1 cellular context compared by ENCODE assay signal in genomic region chr17:75034236-75034908, GRCh38.
TF ChIP-seq lines count a peak whose summit lies in the region.

No MANE protein-coding gene starts in this region.

TF ChIP-seq in K562, 482 proteins besides CTCF, POLR2A, EP300 and RAD21 (continued from another document and continues in another):
- TF ChIP-seq PRDM10 (IDR thresholded peaks at IDR 0.05; ENCODE audit: partially characterized antibody), result no peak
- TF ChIP-seq MEF2A (IDR thresholded peaks at IDR 0.05; ENCODE audit: control insufficient read depth, low read depth, low read length), result no peak
- TF ChIP-seq ESRRA (IDR thresholded peaks at IDR 0.05; ENCODE audit: borderline replicate concordance, low read depth), result peak; percentile 31
- peak; percentile 56; the same call in 1 of the 2 replicates for TF ChIP-seq JUN (IDR thresholded peaks at IDR 0.05; ENCODE audit: borderline replicate concordance, low read depth, low read length)
- TF ChIP-seq JUN (CRISPR knock-in tag; IDR thresholded peaks at IDR 0.05; ENCODE audit: borderline replicate concordance), result peak; percentile 93; the same call in 1 of the 2 replicates
- TF ChIP-seq ZNF436 (CRISPR knock-in tag; IDR thresholded peaks at IDR 0.05), result no peak
- TF ChIP-seq SREBF1 (IDR thresholded peaks at IDR 0.05; ENCODE audit: borderline replicate concordance, low read depth, low read length), result no peak; the same call in 1 of the 2 replicates
- TF ChIP-seq NFE2L1 (tag; IDR thresholded peaks at IDR 0.05; ENCODE audit: borderline replicate concordance, low read depth), result no peak
- TF ChIP-seq NONO (IDR thresholded peaks at IDR 0.05; ENCODE audit: low read depth in 2 of 2, low read length in 1 of 2), result peak in 1 of 2 experiments; percentile 14; a peak in 1 of 4 replicates
- no peak for TF ChIP-seq CREB5 (CRISPR knock-in tag; IDR thresholded peaks at IDR 0.05)
- TF ChIP-seq FOXJ3 (CRISPR knock-in tag; IDR thresholded peaks at IDR 0.05), result no peak
- no peak for TF ChIP-seq PRMT5 (CRISPR knock-in tag; IDR thresholded peaks at IDR 0.05)
- no peak for TF ChIP-seq EWSR1 (IDR thresholded peaks at IDR 0.05; ENCODE audit: borderline replicate concordance, low read depth, partially characterized antibody)
- TF ChIP-seq E2F4 (CRISPR knock-in tag; IDR thresholded peaks at IDR 0.05; ENCODE audit: low read depth), result peak; percentile 80
- peak; percentile 86 for TF ChIP-seq RBBP5 (IDR thresholded peaks at IDR 0.05; ENCODE audit: borderline replicate concordance, insufficient read depth, low read length, poor library complexity, severe bottlenecking)
- TF ChIP-seq TCF3 (CRISPR knock-in tag; IDR thresholded peaks at IDR 0.05), result peak; percentile 23; the same call in 1 of the 2 replicates
- no peak for TF ChIP-seq NCOA2 (IDR thresholded peaks at IDR 0.05; ENCODE audit: partially characterized antibody in 2 of 2)
- peak; percentile 77; the same call in 1 of the 2 replicates for TF ChIP-seq HLTF (IDR thresholded peaks at IDR 0.05)
- no peak for TF ChIP-seq WHSC1 (IDR thresholded peaks at IDR 0.05; ENCODE audit: low read length)
- TF ChIP-seq ZNF695 (CRISPR knock-in tag; IDR thresholded peaks at IDR 0.05), result no peak
- TF ChIP-seq CHD4 (IDR thresholded peaks at IDR 0.05; ENCODE audit: insufficient read depth, insufficient replicate concordance, low read depth, low read length, poor library complexity, severe bottlenecking), result no peak
- peak; percentile 81; the same call in 1 of the 2 replicates for TF ChIP-seq FOXP4 (CRISPR knock-in tag; IDR thresholded peaks at IDR 0.05; ENCODE audit: borderline replicate concordance)
- TF ChIP-seq THAP12 (CRISPR knock-in tag; IDR thresholded peaks at IDR 0.05), result peak; percentile 41; the same call in 1 of the 2 replicates
- TF ChIP-seq ZNF212 (CRISPR knock-in tag; IDR thresholded peaks at IDR 0.05), result no peak
- TF ChIP-seq OTX1 (CRISPR knock-in tag; IDR thresholded peaks at IDR 0.05), result no peak
- no peak for TF ChIP-seq GMEB1 (CRISPR knock-in tag; IDR thresholded peaks at IDR 0.05)
- no peak for TF ChIP-seq IRF9 (tag; IDR thresholded peaks at IDR 0.05)
- no peak for TF ChIP-seq PBX2 (CRISPR knock-in tag; IDR thresholded peaks at IDR 0.05; ENCODE audit: low read depth)
- TF ChIP-seq PBX2 (tag; conservative IDR thresholded peaks at IDR 0.05; ENCODE audit: low read depth), result no peak
- no peak for TF ChIP-seq ZBTB12 (CRISPR knock-in tag; IDR thresholded peaks at IDR 0.05)
- no peak for TF ChIP-seq ZNF324 (CRISPR knock-in tag; IDR thresholded peaks at IDR 0.05)
- TF ChIP-seq TAF15 (IDR thresholded peaks at IDR 0.05; ENCODE audit: low read depth, low read length), result no peak
- peak; percentile 47 for TF ChIP-seq NBN (IDR thresholded peaks at IDR 0.05; ENCODE audit: low read depth)
- TF ChIP-seq CREM (IDR thresholded peaks at IDR 0.05; ENCODE audit: low read depth), result peak; percentile 83
- no peak for TF ChIP-seq ZNF253 (CRISPR knock-in tag; conservative IDR thresholded peaks at IDR 0.05)
- TF ChIP-seq ZNF3 (CRISPR knock-in tag; IDR thresholded peaks at IDR 0.05), result no peak
